8 cellular contexts compared by ENCODE assay signal in genomic region chr10:69057261-69057950, GRCh38. TPM values are rescaled to one million over a fixed set of nuclear protein-coding genes. Genes with fewer than 3 reads are reported as not detected.
DNase-seq lines count a peak whose midpoint lies in the region; ATAC-seq and TF ChIP-seq lines count a peak whose summit lies in the region.

No MANE protein-coding gene starts in this region.

- no peaks in the 10 kb centered on the region for H3K36me3 Mint-ChIP-seq in CD8-positive, alpha-beta T cell
- no peaks in the 10 kb centered on the region for H3K36me3 Mint-ChIP-seq in nephron progenitor cell (ENCODE audit: low read depth)

- no peak for TF ChIP-seq CTCF in CD8-positive, alpha-beta T cell (IDR thresholded peaks at IDR 0.05)
- TF ChIP-seq CTCF in nephron progenitor cell (IDR thresholded peaks at IDR 0.05): no peak

- no peaks in the 10 kb centered on the region for H3K9me3 Mint-ChIP-seq in CD8-positive, alpha-beta T cell
- H3K9me3 Mint-ChIP-seq in nephron progenitor cell: no peaks in the 10 kb centered on the region

- no peaks in the 10 kb centered on the region for H3K9me3 ChIP-seq in CD8-positive, alpha-beta T cell (ENCODE audit: low read length)

- peak overlapping the region; percentile 23 for H3K4me3 Mint-ChIP-seq in CD8-positive, alpha-beta T cell
- H3K4me3 Mint-ChIP-seq in nephron progenitor cell: no peak overlapping the region

- H3K27me3 Mint-ChIP-seq in CD8-positive, alpha-beta T cell (ENCODE audit: low read depth): no peaks in the 10 kb centered on the region
- peaks cover 16% of the 10 kb centered on the region for H3K27me3 Mint-ChIP-seq in nephron progenitor cell (ENCODE audit: low read depth, poor library complexity)

- H3K27me3 ChIP-seq in CD8-positive, alpha-beta T cell (ENCODE audit: insufficient read depth, low read length): no peaks in the 10 kb centered on the region

- peaks cover 33% of the 10 kb centered on the region for H3K4me1 ChIP-seq in CD8-positive, alpha-beta T cell (ENCODE audit: insufficient read depth, low read length)

- no peak overlapping the region for H3K27ac ChIP-seq in CD8-positive, alpha-beta T cell (ENCODE audit: low read depth, low read length)

- H3K4me1 Mint-ChIP-seq in CD8-positive, alpha-beta T cell (ENCODE audit: low read depth): peaks cover 44% of the 10 kb centered on the region
- peaks cover 26% of the 10 kb centered on the region for H3K4me1 Mint-ChIP-seq in nephron progenitor cell

- H3K27ac Mint-ChIP-seq in CD8-positive, alpha-beta T cell: peak overlapping the region; percentile 74
- peak overlapping the region; percentile 15 for H3K27ac Mint-ChIP-seq in nephron progenitor cell

- no peak for ATAC-seq in CD8-positive, alpha-beta T cell
- no peak for ATAC-seq in HG02870 (IDR thresholded peaks at IDR 0.05; ENCODE audit: unreplicated experiment)
- ATAC-seq in GM18870 (IDR thresholded peaks at IDR 0.05; ENCODE audit: unreplicated experiment): no peak

- H3K4me3 ChIP-seq in CD8-positive, alpha-beta T cell (ENCODE audit: low read depth, low read length): no peak overlapping the region

- POLR2A ChIA-PET in CD8-positive, alpha-beta T cell (lab: Charles Lee): no interaction called here

- no peaks in the 10 kb centered on the region for H3K36me3 ChIP-seq in CD8-positive, alpha-beta T cell (ENCODE audit: insufficient read depth, low read length)

- CTCF ChIA-PET in CD8-positive, alpha-beta T cell (lab: Charles Lee): interaction anchor here (0.5 kb wide), 1 partner anchor 47 kb away, joined by 3 read pairs; no protein-coding TSS in a partner anchor

- DNase-seq in CD8-positive, alpha-beta T cell: peak in 1 of 7 experiments; percentile 55
- DNase-seq in NOMO-1 treated with DMSO at 0.1 percent for 48 hours (lab: John Stamatoyannopoulos, UW; ENCODE audit: unreplicated experiment): peak; percentile 84
- peak; percentile 83 for DNase-seq in dermis blood vessel endothelial cell
- no peak for DNase-seq in nephron progenitor cell
- no peak for DNase-seq in stimulated activated CD4-positive, alpha-beta T cell treated with anti-CD3 and anti-CD28 coated beads, Interleukin-12 subunit alpha, Interleukin-12 subunit beta, amount 100 ng/mL, for 4 hours
- DNase-seq in NCI-H1092 (lab: John Stamatoyannopoulos, UW): no peak

- intact Hi-C loops in CD8-positive, alpha-beta T cell (cut with DNase I, micrococcal nuclease): no loop called here

RNA-seq across cellular contexts. Expression of gene SRGN, which starts 30.5 kb away (rescaled TPM):
- total RNA-seq in CD8-positive, alpha-beta T cell: 100 to 1,000 TPM; 570 to 583 TPM
- 495 and 622 TPM in 2 replicates for total RNA-seq in dermis blood vessel endothelial cell

Comparison
In these comparisons a context has a peak if more than half of its experiments do, and no peak if none do; other contexts are left out.
1. DNase-seq: peak in NOMO-1 treated with DMSO at 0.1 percent for 48 hours (single experiment) and dermis blood vessel endothelial cell (single experiment); none in nephron progenitor cell (single experiment), stimulated activated CD4-positive, alpha-beta T cell treated with anti-CD3 and anti-CD28 coated beads, Interleukin-12 subunit alpha, Interleukin-12 subunit beta, amount 100 ng/mL, for 4 hours (single experiment) and NCI-H1092 (single experiment).